35 cellular contexts compared by ENCODE assay signal in the genomic region with DNA sequence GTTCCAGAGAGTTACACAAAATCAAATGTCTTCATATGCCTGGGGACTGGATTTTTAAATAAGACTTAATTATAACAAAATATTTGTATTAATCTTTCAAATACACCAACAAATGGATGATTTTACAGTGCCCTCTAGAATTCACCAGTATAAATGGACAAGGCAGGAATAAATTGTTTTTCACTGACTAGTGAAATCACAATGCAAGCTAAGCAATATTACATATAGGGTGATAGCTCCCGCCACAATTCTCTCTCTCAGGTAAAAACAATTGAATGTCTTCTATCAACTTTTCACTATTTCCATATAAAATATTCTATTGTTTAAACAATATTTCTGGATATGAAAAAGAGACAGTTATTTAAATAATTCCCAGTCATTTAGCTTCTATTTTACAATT.
"Had no signal": no experiment of that assay in that cellular context is flagged by ENCODE, and none has a peak within 500 bp of the region (broad histone marks: within the 10 kb centered on the region; RNA-seq: fewer than 3 reads in every experiment).

No MANE protein-coding gene starts in this region.

- H3K9me3 ChIP-seq: body of pancreas, breast epithelium had no signal

- H3K36me3 ChIP-seq: adrenal gland, brain microvascular endothelial cell, breast epithelium, WERI-Rb-1 had no signal

- H3K27ac ChIP-seq: adrenal gland, body of pancreas, brain microvascular endothelial cell, breast epithelium, WERI-Rb-1 had no signal

- FAIRE-seq: astrocyte, TTC549 had no signal

- H3K4me1 ChIP-seq: adrenal gland, body of pancreas, breast epithelium had no signal

- DNase-seq: activated CD4-positive, alpha-beta memory T cell treated with anti-CD3 and anti-CD28 coated beads for 36 hours; activated CD4-positive, alpha-beta T cell treated with anti-CD3 and anti-CD28 coated beads for 1 hour; activated CD4-positive, alpha-beta T cell treated with anti-CD3 and anti-CD28 coated beads for 36 hours; activated CD4-positive, alpha-beta T cell treated with anti-CD3 and anti-CD28 coated beads for 48 hours; activated CD4-positive, alpha-beta T cell treated with anti-CD3 and anti-CD28 coated beads, Interleukin-2, amount 10 ng/mL, durations not matched to agents 7 days and 5 days; activated CD4-positive, alpha-beta T cell treated with anti-CD3 and anti-CD28 coated beads, Interleukin-2, amount 50 U/mL, for 4 hours; activated CD4-positive, CD25-positive, alpha-beta regulatory T cell; activated CD8-positive, alpha-beta memory T cell treated with anti-CD3 and anti-CD28 coated beads, Interleukin-2, amount 50 U/mL, for 4 hours; activated CD8-positive, alpha-beta T cell treated with anti-CD3 and anti-CD28 coated beads for 36 hours; activated effector memory CD4-positive, alpha-beta T cell treated with anti-CD3 and anti-CD28 coated beads, Interleukin-2, amount 50 U/mL, for 16 hours; activated gamma-delta T cell treated with Interleukin-2 at 50 U/mL for 16 hours; activated naive CD4-positive, alpha-beta T cell; activated naive CD4-positive, alpha-beta T cell treated with anti-CD3 and anti-CD28 coated beads for 36 hours; activated naive CD4-positive, alpha-beta T cell treated with anti-CD3 and anti-CD28 coated beads, Interleukin-2, amount 50 U/mL, for 16 hours; activated naive CD8-positive, alpha-beta T cell treated with anti-CD3 and anti-CD28 coated beads for 36 hours; activated T-cell treated with anti-CD3 and anti-CD28 coated beads for 4 hours; activated T-cell treated with anti-CD3 and anti-CD28 coated beads, Interleukin-2, amount 50 U/mL, for 1 hour; activated T-cell treated with anti-CD3 and anti-CD28 coated beads, Interleukin-2, amount 50 U/mL, for 4 hours; activated T-cell treated with anti-CD3 and anti-CD28 coated beads, Interleukin-2, amount 50 U/mL, for 72 hours; adrenal gland; amniotic stem cell; aorta; body of pancreas; brain microvascular endothelial cell; central memory CD4-positive, alpha-beta T cell; T-helper 2 cell; T-helper 9 cell; WERI-Rb-1 had no signal

- ATAC-seq: activated CD4-positive, alpha-beta T cell treated with anti-CD3 and anti-CD28 coated beads for 36 hours; activated CD4-positive, CD25-positive, alpha-beta regulatory T cell treated with anti-CD3 and anti-CD28 coated beads, Interleukin-2, amount 50 U/mL, for 24 hours; activated CD8-positive, alpha-beta T cell treated with anti-CD3 and anti-CD28 coated beads for 36 hours; activated naive CD4-positive, alpha-beta T cell treated with anti-CD3 and anti-CD28 coated beads, Interleukin-2, amount 50 U/mL, for 72 hours; activated T-cell treated with anti-CD3 and anti-CD28 coated beads, Interleukin-2, amount 50 U/mL, for 4 hours; activated T-cell treated with anti-CD3 and anti-CD28 coated beads, Interleukin-2, amount 50 U/mL, for 72 hours; activated T-helper 17 cell treated with anti-CD3 and anti-CD28 coated beads, Interleukin-2, amount 50 U/mL, for 72 hours; body of pancreas; WTC11 had no signal

- H3K4me3 ChIP-seq: adrenal gland, body of pancreas, breast epithelium had no signal

- H3K27me3 ChIP-seq: adrenal gland, body of pancreas, brain microvascular endothelial cell, breast epithelium had no signal
